ENCODE assay signal across 21 cellular contexts in the genomic region with DNA sequence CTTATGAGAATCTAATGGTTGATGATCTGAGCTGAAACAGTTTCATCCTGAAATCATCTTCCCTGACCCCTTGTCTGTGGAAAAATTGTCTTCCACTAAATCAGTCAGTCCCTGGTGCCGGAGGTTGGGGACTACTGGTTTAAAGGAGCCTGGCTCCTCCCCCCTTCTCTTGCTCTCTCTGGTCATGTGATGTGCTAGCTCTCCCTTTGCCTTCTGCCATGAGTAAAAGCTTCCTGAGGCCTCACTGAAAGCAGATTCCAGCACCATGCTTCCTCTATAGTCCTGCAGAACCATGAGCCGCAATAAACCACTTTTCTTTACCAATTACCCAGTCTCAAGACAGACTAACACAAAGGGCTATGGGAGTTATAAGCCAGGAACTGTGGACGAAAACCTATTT.
"Had no signal": no experiment of that assay in that cellular context is flagged by ENCODE, and none has a peak within 500 bp of the region (broad histone marks: within the 10 kb centered on the region; RNA-seq: fewer than 3 reads in every experiment).

No MANE protein-coding gene starts in this region.

- ATAC-seq: effector memory CD8-positive, alpha-beta T cell; gastrocnemius medialis; heart right ventricle; left cardiac atrium; lower lobe of right lung; naive thymus-derived CD8-positive, alpha-beta T cell; right cardiac atrium had no signal

- DNase-seq: effector memory CD8-positive, alpha-beta T cell; gastrocnemius medialis; heart right ventricle; hypothalamus; immature natural killer cell; left cardiac atrium; left ventricle myocardium inferior; lower lobe of right lung; naive thymus-derived CD8-positive, alpha-beta T cell; ovary; right cardiac atrium; small intestine; stimulated activated CD4-positive, alpha-beta T cell treated with anti-CD3 and anti-CD28 coated beads, Interleukin-12 subunit alpha, Interleukin-12 subunit beta, amount 100 ng/mL, for 4 hours; stimulated activated naive CD4-positive, alpha-beta T cell; stomach; substantia nigra; trophoblast cell had no signal

- H3K9me3 ChIP-seq: esophagus muscularis mucosa, gastrocnemius medialis, heart right ventricle, left ventricle myocardium inferior, lower lobe of right lung, ovary, stomach had no signal

- H3K4me3 Mint-ChIP-seq: dendritic cell treated with granulocyte-macrophage colony-stimulating factor and Interleukin-4, amounts not matched to agents 40 ng/mL and 50 ng/mL, for 4 days; effector memory CD8-positive, alpha-beta T cell; immature natural killer cell; memory B cell; naive thymus-derived CD8-positive, alpha-beta T cell had no signal

- H3K27me3 ChIP-seq: esophagus muscularis mucosa, gastrocnemius medialis, heart right ventricle, ovary, stomach had no signal

- H3K9me3 Mint-ChIP-seq: effector memory CD8-positive, alpha-beta T cell; immature natural killer cell; memory B cell had no signal

- H3K27ac Mint-ChIP-seq: dendritic cell treated with granulocyte-macrophage colony-stimulating factor and Interleukin-4, amounts not matched to agents 40 ng/mL and 50 ng/mL, for 4 days; memory B cell had no signal

- H3K27ac ChIP-seq: epithelial cell of prostate, esophagus muscularis mucosa, gastrocnemius medialis, heart right ventricle, left ventricle myocardium inferior, lower lobe of right lung, ovary, stomach had no signal

- H3K27me3 Mint-ChIP-seq: dendritic cell treated with granulocyte-macrophage colony-stimulating factor and Interleukin-4, amounts not matched to agents 40 ng/mL and 50 ng/mL, for 4 days; effector memory CD8-positive, alpha-beta T cell; memory B cell; naive thymus-derived CD8-positive, alpha-beta T cell had no signal
